Comparison of ENCODE assay signal across 1 cellular context in the genomic region with DNA sequence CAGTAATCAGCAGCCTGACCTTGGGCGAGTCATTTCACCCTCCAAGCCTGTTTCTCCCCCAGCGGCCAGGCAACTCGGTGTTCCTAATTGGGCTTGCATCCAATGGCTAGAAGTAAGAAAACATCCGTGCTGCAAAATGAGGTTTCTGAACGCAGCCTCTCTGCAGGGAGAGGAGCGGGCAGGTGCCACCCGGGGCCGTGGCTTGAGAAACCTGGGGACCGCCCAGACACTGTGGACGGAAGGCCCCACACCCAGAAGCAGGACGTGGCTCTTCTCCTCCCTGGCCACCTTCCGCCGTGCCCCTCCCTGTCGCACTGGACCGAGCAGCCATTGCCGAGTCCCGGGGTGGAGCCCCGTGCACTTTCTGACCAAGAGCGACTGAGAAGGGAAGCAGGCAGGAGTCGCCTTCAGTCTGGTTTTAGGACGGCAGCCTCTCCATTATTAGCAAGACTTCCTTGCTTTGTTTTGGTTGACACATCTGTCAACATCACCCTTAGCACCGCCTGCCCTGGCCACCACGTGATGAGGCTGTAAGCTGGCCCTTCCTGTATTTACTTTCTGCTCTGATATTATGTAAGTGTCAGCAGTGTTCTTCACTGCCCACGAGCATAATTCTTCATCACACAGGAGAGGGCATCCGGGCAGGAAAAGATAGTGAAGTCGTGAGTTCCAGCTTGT.
TF ChIP-seq lines count a peak whose summit lies in the region.

No MANE protein-coding gene starts in this region.

TF ChIP-seq in liver, 16 proteins besides CTCF, POLR2A, EP300 and RAD21 (continued from another document):
- TF ChIP-seq MAX (IDR thresholded peaks at IDR 0.05), result peak; percentile 97
- peak; percentile 24 for TF ChIP-seq ZBTB33 (IDR thresholded peaks at IDR 0.05)
- peak; percentile 97 for TF ChIP-seq FOXA1 (IDR thresholded peaks at IDR 0.05)
- TF ChIP-seq RXRA (IDR thresholded peaks at IDR 0.05), result peak; percentile 51 to 81
- TF ChIP-seq YY1 (IDR thresholded peaks at IDR 0.05), result peak; percentile 96
- peak in 1 of 2 donors; percentile 21 for TF ChIP-seq JUND (IDR thresholded peaks at IDR 0.05)
- peak; percentile 81 for TF ChIP-seq TAF1 (conservative IDR thresholded peaks at IDR 0.05)
- TF ChIP-seq NR2F2 (IDR thresholded peaks at IDR 0.05), result peak; percentile 45
- TF ChIP-seq HNF4A (conservative IDR thresholded peaks at IDR 0.05), result peak; percentile 40 to 60
- TF ChIP-seq HNF4G (IDR thresholded peaks at IDR 0.05), result no peak
- peak in 1 of 2 donors; percentile 53 for TF ChIP-seq GABPA (IDR thresholded peaks at IDR 0.05 in 1 of 2, conservative IDR thresholded peaks at IDR 0.05 in 1 of 2)
- TF ChIP-seq, protein P1, sequence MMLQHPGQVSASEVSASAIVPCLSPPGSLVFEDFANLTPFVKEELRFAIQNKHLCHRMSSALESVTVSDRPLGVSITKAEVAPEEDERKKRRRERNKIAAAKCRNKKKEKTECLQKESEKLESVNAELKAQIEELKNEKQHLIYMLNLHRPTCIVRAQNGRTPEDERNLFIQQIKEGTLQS (IDR thresholded peaks at IDR 0.05), result peak; percentile 12
- peak; percentile 99 for TF ChIP-seq FOXA2 (IDR thresholded peaks at IDR 0.05)
